Comparison of ENCODE assay signal across 3 cellular contexts in the genomic region with DNA sequence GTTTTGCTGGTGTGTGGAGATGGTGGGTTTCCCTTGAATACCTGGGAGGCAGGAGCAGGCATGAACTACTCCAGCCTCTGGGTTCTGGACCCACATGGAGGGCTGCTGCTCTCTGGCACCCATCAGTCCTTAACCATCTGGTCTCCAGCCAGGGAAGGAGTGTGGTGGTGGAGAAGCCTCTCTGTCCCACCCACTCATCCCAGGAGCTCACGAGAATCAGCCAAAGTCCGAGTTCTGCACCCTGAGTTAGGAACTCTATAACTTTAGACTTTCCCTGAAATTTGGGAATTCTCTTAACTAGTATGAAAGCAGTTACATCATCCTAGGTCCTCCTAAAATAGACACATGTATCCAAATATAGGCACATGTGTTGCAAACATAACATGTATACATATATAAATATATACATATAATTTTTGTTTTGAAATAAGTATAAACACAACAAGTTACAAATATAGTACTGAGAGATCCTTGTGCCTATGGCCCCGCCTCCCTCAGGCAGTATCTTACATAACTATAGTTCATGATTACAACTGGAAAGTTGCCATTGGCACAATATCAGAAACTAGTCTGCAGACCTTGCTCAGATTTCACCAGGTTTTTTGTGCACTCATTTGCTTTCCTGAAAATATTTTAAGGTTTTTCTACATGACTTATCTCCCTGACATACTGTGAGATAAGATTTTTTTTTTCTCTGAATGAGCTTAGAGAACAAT. TPM values are rescaled to one million over a fixed set of nuclear protein-coding genes. Genes with fewer than 3 reads are reported as not detected.
"Had no signal": no experiment of that assay in that cellular context is flagged by ENCODE, and none has a peak within 500 bp of the region (broad histone marks: within the 10 kb centered on the region; RNA-seq: fewer than 3 reads in every experiment).

No MANE protein-coding gene starts in this region.

RNA-seq across cellular contexts. Expression of a gene that starts 5.3 kb away (rescaled TPM):
- total RNA-seq: epithelial cell of proximal tubule, foreskin keratinocyte, prostate gland had no signal
